In the genomic region with DNA sequence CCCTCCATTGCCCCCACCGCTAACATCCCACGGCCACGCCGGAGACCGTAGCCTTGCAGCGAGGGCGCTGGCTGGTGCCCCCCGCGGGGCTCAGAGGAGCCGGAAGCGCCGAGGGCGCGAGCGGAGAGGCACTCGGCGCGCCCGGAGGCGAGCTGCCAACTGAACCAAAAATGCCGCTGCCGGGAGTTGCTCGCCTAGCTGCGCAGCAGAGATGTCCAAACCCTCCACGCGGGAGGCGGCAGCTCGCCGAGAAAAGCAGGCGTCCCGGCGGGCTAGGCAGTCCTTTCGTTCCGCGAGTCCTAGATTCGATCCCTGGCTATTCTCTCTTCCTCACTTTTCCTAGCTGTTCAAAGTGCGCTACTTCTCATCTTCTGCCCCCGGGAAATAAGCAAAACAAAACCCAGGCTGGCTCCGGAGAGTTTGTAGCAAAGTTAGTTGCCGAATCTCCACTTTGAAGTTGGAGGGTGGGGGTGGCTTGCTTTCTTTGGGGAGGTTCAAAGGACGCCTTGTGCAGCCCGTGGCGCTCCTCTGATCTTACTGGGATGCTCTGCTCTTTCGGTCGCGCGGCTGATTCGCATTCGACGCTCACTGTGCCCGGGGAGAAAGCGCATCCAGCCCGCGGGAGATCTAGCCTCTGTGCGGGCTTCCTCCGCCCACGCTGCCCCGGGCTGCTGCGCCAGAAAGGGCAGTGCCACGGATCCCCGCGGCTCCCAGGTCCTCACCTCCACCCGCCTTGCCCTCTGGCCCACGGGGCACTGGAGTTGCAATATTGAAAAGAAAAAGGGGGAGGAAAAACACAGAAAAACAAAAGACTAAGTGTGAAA, we compare ENCODE assay signal across 9 cellular contexts. TPM values are rescaled to one million over a fixed set of nuclear protein-coding genes. Genes with fewer than 3 reads are reported as not detected.
DNase-seq lines count a peak whose midpoint lies in the region; ATAC-seq and TF ChIP-seq lines count a peak whose summit lies in the region.
"Had no signal": no experiment of that assay in that cellular context is flagged by ENCODE, and none has a peak within 500 bp of the region (broad histone marks: within the 10 kb centered on the region; RNA-seq: fewer than 3 reads in every experiment).

No MANE protein-coding gene starts in this region.

- H3K27me3 ChIP-seq in SJCRH30 (no peaks in the 10 kb centered on the region), muscle layer of duodenum (ENCODE audit: low read depth, low read length) (peaks cover 93% of the 10 kb centered on the region)

- H3K27ac Mint-ChIP-seq in activated CD8-positive, alpha-beta memory T cell treated with anti-CD3 and anti-CD28 coated beads, Interleukin-2, amount 10 ng/mL, durations not matched to agents 7 days and 5 days, result peak overlapping the region; percentile 5
- no peak overlapping the region for H3K27ac Mint-ChIP-seq in endothelial cell (ENCODE audit: unreplicated experiment)

- H3K36me3 ChIP-seq in SJCRH30 (peaks cover 18% of the 10 kb centered on the region), muscle layer of duodenum (ENCODE audit: control insufficient read depth in 1 of 2, insufficient read depth in 2 of 2, low read length in 2 of 2) (no peaks in the 10 kb centered on the region)
- H3K36me3 ChIP-seq: adrenal gland had no signal

- H3K4me3 ChIP-seq in SJCRH30, result peak overlapping the region; percentile 78
- H3K4me3 ChIP-seq in muscle layer of duodenum (ENCODE audit: low read depth in 1 of 2, low read length in 2 of 2), result peak overlapping the region; percentile 39 to 68

- H3K36me3 Mint-ChIP-seq in activated CD8-positive, alpha-beta memory T cell treated with anti-CD3 and anti-CD28 coated beads, Interleukin-2, amount 10 ng/mL, durations not matched to agents 7 days and 5 days, result peaks cover 5% of the 10 kb centered on the region
- H3K36me3 Mint-ChIP-seq in endothelial cell (ENCODE audit: low read depth, unreplicated experiment), result peaks cover 19% of the 10 kb centered on the region

- peaks cover 89% of the 10 kb centered on the region for H3K27me3 Mint-ChIP-seq in activated CD8-positive, alpha-beta memory T cell treated with anti-CD3 and anti-CD28 coated beads, Interleukin-2, amount 10 ng/mL, durations not matched to agents 7 days and 5 days
- peaks cover 43% of the 10 kb centered on the region for H3K27me3 Mint-ChIP-seq in endothelial cell (ENCODE audit: unreplicated experiment)

- H3K4me1 ChIP-seq in SJCRH30, result no peaks in the 10 kb centered on the region
- peaks cover 6 to 39% of the 10 kb centered on the region in 2 donors for H3K4me1 ChIP-seq in muscle layer of duodenum (ENCODE audit: control insufficient read depth in 1 of 2, insufficient read depth in 2 of 2, low read length in 2 of 2)

- H3K4me3 Mint-ChIP-seq in activated CD8-positive, alpha-beta memory T cell treated with anti-CD3 and anti-CD28 coated beads, Interleukin-2, amount 10 ng/mL, durations not matched to agents 7 days and 5 days, result peak overlapping the region; percentile 27
- peak overlapping the region; percentile 95 for H3K4me3 Mint-ChIP-seq in endothelial cell (ENCODE audit: unreplicated experiment)

- peaks cover 13% of the 10 kb centered on the region for H3K4me1 Mint-ChIP-seq in activated CD8-positive, alpha-beta memory T cell treated with anti-CD3 and anti-CD28 coated beads, Interleukin-2, amount 10 ng/mL, durations not matched to agents 7 days and 5 days
- H3K4me1 Mint-ChIP-seq in endothelial cell (ENCODE audit: unreplicated experiment), result peaks cover 47% of the 10 kb centered on the region

- peak overlapping the region; percentile 42; the same call in 1 of the 2 replicates for H3K27ac ChIP-seq in SJCRH30
- no peak overlapping the region for H3K27ac ChIP-seq in muscle layer of duodenum (ENCODE audit: low read length)
- H3K27ac ChIP-seq: adrenal gland had no signal

- H3K9me3 ChIP-seq in SJCRH30 (replicated peaks) (no peaks in the 10 kb centered on the region), muscle layer of duodenum (ENCODE audit: control insufficient read depth in 1 of 2, low read length in 2 of 2) (peaks cover 0 to 7% of the 10 kb centered on the region in 2 donors)
- H3K9me3 ChIP-seq: adrenal gland had no signal

- peak; percentile 27 for ATAC-seq in activated CD8-positive, alpha-beta memory T cell treated with anti-CD3 and anti-CD28 coated beads, Interleukin-2, amount 10 ng/mL, durations not matched to agents 7 days and 5 days
- ATAC-seq in HG03378 (IDR thresholded peaks at IDR 0.05; ENCODE audit: unreplicated experiment) (no peak), HG02678 (IDR thresholded peaks at IDR 0.05; ENCODE audit: unreplicated experiment) (no peak)

- no peak for DNase-seq in activated CD8-positive, alpha-beta memory T cell treated with anti-CD3 and anti-CD28 coated beads, Interleukin-2, amount 10 ng/mL, durations not matched to agents 7 days and 5 days
- DNase-seq in activated CD8-positive, alpha-beta memory T cell treated with anti-CD3 and anti-CD28 coated beads, Interleukin-2, amount 50 U/mL, for 48 hours, result no peak
- peak; percentile 61 to 64 for DNase-seq in SJCRH30
- DNase-seq in endothelial cell (ENCODE audit: low spot score), result no peak
- no peak for DNase-seq in GDM1 (lab: John Stamatoyannopoulos, UW)

- H3K9me3 Mint-ChIP-seq in activated CD8-positive, alpha-beta memory T cell treated with anti-CD3 and anti-CD28 coated beads, Interleukin-2, amount 10 ng/mL, durations not matched to agents 7 days and 5 days (ENCODE audit: low read depth), result no peaks in the 10 kb centered on the region
- H3K9me3 Mint-ChIP-seq in endothelial cell (ENCODE audit: unreplicated experiment), result no peaks in the 10 kb centered on the region

- CTCF ChIA-PET in activated CD8-positive, alpha-beta memory T cell treated with anti-CD3 and anti-CD28 coated beads, Interleukin-2, amount 10 ng/mL, durations not matched to agents 7 days and 5 days (lab: Charles Lee), result interaction anchor here (1.7 kb wide), 1 partner anchor 16 kb away, joined by 4 read pairs; no protein-coding TSS in a partner anchor

- TF ChIP-seq CTCF in endothelial cell (IDR thresholded peaks at IDR 0.05; ENCODE audit: unreplicated experiment), result no peak

RNA-seq across cellular contexts. Expression of a gene that starts 0.7 kb away (rescaled TPM):
- not detected for total RNA-seq in activated CD8-positive, alpha-beta memory T cell treated with anti-CD3 and anti-CD28 coated beads, Interleukin-2, amount 10 ng/mL, durations not matched to agents 7 days and 5 days
- 4.2 and 4.7 TPM in 2 replicates for total RNA-seq in SJCRH30 (2014; rRNA removed; shearing (Covaris generic))
- 14.6 TPM for total RNA-seq in endothelial cell (ENCODE audit: unreplicated experiment)

Comparison
In these comparisons a context has a peak if more than half of its experiments do, and no peak if none do; other contexts are left out.
1. DNase-seq: peak in SJCRH30 (2 of 2); none in activated CD8-positive, alpha-beta memory T cell treated with anti-CD3 and anti-CD28 coated beads, Interleukin-2, amount 10 ng/mL, durations not matched to agents 7 days and 5 days (single experiment), activated CD8-positive, alpha-beta memory T cell treated with anti-CD3 and anti-CD28 coated beads, Interleukin-2, amount 50 U/mL, for 48 hours (single experiment), endothelial cell (single experiment) and GDM1 (single experiment).